In the genomic region with DNA sequence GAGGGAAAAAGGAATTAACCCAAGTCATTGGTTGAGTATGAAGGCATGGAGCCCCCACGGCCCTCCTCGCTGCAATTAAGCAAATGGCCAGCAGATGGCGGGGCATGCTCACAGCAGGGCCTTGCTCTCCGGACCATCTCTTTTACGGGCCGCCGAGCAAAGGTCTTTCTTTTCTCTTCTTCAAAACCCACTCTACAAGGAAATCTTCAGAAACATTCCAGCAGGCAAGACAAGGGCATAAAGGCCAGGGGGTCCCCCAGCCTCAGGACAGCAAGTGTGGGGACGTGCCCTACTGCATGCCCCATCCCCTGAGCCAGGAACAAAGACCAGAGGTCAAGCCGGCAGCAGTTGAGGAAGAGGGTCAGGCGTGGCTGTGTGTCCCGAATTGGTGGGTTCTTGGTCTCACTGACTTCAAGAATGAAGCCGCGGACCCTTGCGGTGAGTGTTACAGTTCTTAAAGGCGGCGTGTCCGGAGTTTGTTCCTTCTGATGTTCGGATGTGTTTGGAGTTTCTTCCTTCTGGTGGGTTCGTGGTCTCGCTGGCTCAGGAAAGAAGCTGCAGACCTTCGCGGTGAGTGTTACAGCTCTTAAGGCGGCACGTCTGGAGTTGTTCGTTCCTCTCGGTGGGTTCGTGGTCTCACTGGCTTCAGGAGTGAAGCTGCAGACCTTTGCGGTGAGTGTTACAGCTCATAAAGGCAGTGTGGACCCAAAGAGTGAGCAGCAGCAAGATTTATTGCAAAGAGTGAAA, we compare ENCODE assay signal across 8 cellular contexts. TPM values are rescaled to one million over a fixed set of nuclear protein-coding genes. Genes with fewer than 3 reads are reported as not detected.
DNase-seq lines count a peak whose midpoint lies in the region; ATAC-seq and TF ChIP-seq lines count a peak whose summit lies in the region.
"Not testable (repeated sequence)": the region's sequence is repeated elsewhere in the genome, so short reads cannot be mapped to it uniquely, and the experiment has no call there.

No MANE protein-coding gene starts in this region.

- H3K9ac ChIP-seq in iPS-15b (ENCODE audit: low read depth, low read length), result not testable (repeated sequence)

- peak; percentile 91 for TF ChIP-seq CTCF in GM12874 (IDR thresholded peaks at IDR 0.05; ENCODE audit: insufficient read depth, low read depth, low read length)
- TF ChIP-seq CTCF in WERI-Rb-1 (IDR thresholded peaks at IDR 0.05; ENCODE audit: low read depth, low read length), result peak; percentile 92
- TF ChIP-seq CTCF in brain (conservative IDR thresholded peaks at IDR 0.05), result peak; percentile 98
- peak; percentile 86 to 97 (median 88) for TF ChIP-seq CTCF in gastrocnemius medialis (IDR thresholded peaks at IDR 0.05 in 4 of 5, conservative IDR thresholded peaks at IDR 0.05 in 1 of 5)

- not testable (repeated sequence) for H3K4me3 ChIP-seq in WERI-Rb-1 (ENCODE audit: low read depth, low read length)
- H3K4me3 ChIP-seq in iPS-15b (ENCODE audit: low read depth, low read length), result peak overlapping the region; percentile 31
- peak overlapping the region; percentile 34 to 46 (median 43) for H3K4me3 ChIP-seq in gastrocnemius medialis
- H3K4me3 ChIP-seq in aorta (ENCODE audit: low read length in 2 of 2), result peak overlapping the region in 1 of 2 donors; percentile 1

- ATAC-seq in HG03045 (IDR thresholded peaks at IDR 0.05; ENCODE audit: unreplicated experiment) (peak; percentile 65), gastrocnemius medialis (peak; percentile 63 to 87), aorta (ENCODE audit: low FRiP score) (peak; percentile 92)

- not testable (repeated sequence) for H3K36me3 ChIP-seq in WERI-Rb-1; iPS-15b (ENCODE audit: control insufficient read depth, insufficient read depth, low read length); gastrocnemius medialis; aorta (ENCODE audit: control insufficient read depth in 1 of 2, insufficient read depth in 2 of 2, low read length in 1 of 2)

- not testable (repeated sequence) for H3K27me3 ChIP-seq in WERI-Rb-1 (ENCODE audit: insufficient read depth, low read depth, severe bottlenecking); iPS-15b (ENCODE audit: control insufficient read depth, insufficient read depth, low read length); gastrocnemius medialis; aorta (ENCODE audit: control insufficient read depth in 1 of 2, insufficient read depth in 2 of 2, low read length in 1 of 2)

- H3K36me3 Mint-ChIP-seq in brain, result not testable (repeated sequence)

- H3K4me3 Mint-ChIP-seq in brain, result peak overlapping the region; percentile 19 to 64 (median 50)

- not testable (repeated sequence) for H3K9me3 Mint-ChIP-seq in brain

- intact Hi-C loops in gastrocnemius medialis (cut with DNase I; ENCODE audit: low total_unique reads) (loop anchor here (1.0 to 5.0 kb wide), 2 partner anchors 126 to 373 kb away; partner anchors contain the start of gene LPIN3), aorta (cut with DNase I) (loop anchor here (2.0 to 5.0 kb wide), 2 partner anchors 126 to 128 kb away; no protein-coding TSS in a partner anchor)

- not testable (repeated sequence) for H3K4me1 ChIP-seq in iPS-15b (ENCODE audit: control insufficient read depth, insufficient read depth, low read length); gastrocnemius medialis; aorta (ENCODE audit: control insufficient read depth in 1 of 2, insufficient read depth in 2 of 2, low read length in 2 of 2)

- peaks cover 10% of the 10 kb centered on the region for H3K4me1 Mint-ChIP-seq in brain

- WGBS in aorta, 2 donors, result 3 to 12% methylated on average over 25 to 28 of the region's 28 CpGs

- H3K27ac ChIP-seq in WERI-Rb-1; gastrocnemius medialis; aorta (ENCODE audit: low read depth in 1 of 2, low read length in 2 of 2): not testable (repeated sequence)

- DNase-seq in NCI-H2196 (lab: John Stamatoyannopoulos, UW; ENCODE audit: unreplicated experiment) (peak; percentile 86), WERI-Rb-1 (peak; percentile 75), gastrocnemius medialis (peak; percentile 33 to 59), aorta (peak; percentile 89 to 95)

- not testable (repeated sequence) for TF ChIP-seq POLR2A in gastrocnemius medialis (IDR thresholded peaks at IDR 0.05)

- in situ Hi-C loops in gastrocnemius medialis (cut with MboI; ENCODE audit: low sequenced_read_pairs in 4 of 4), result loop anchor here in 2 of 4 donors (10.0 to 25.0 kb wide), 2 partner anchors 1082 to 1084 kb away; no protein-coding TSS in a partner anchor

- peak overlapping the region in 3 of 5 experiments; percentile 2 to 39 (median 11) for H3K27ac Mint-ChIP-seq in brain

- peaks cover 13% of the 10 kb centered on the region for H3K27me3 Mint-ChIP-seq in brain

- not testable (repeated sequence) for H3K9me3 ChIP-seq in WERI-Rb-1 (ENCODE audit: severe bottlenecking); iPS-15b (ENCODE audit: control insufficient read depth, insufficient read depth, low read length); gastrocnemius medialis; aorta (ENCODE audit: control insufficient read depth, low read length)

RNA-seq across cellular contexts. Expression of gene TOP1, which starts 59.6 kb away (rescaled TPM):
- polyA plus RNA-seq in brain (ENCODE audit: insufficient read depth, low read depth, low replicate concordance), result 57.7 TPM
- 10 to 100 TPM in 3 of 4 donors, 1 to 10 TPM in 1; 9.4 to 13.6 (median 12.2) TPM for total RNA-seq in gastrocnemius medialis
- total RNA-seq in aorta, result 10 to 100 TPM; 30.1 to 32.4 TPM
- 10 to 100 TPM; 15.6 to 18.2 TPM for polyA plus RNA-seq in aorta
